ENCODE assay signal across 25 cellular contexts in the genomic region with DNA sequence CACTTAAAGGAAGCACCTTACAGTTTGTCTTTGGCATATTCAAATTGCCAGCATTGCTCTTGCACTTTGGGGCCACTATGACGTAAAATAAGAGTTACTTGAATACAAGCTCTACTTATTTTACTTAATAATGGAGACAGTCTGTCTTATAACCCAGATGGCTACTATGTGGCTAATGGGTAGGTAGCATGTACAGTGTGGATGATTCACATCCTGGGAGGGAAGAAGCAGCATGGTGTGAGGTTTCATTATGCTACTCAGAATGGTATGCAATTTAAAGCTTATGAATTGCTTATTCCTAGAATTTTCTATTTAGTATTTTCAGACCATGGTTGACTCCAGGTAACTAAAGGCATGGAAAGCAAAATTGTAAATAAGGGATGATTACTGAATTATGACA.
DNase-seq lines count a peak whose midpoint lies in the region; ATAC-seq and TF ChIP-seq lines count a peak whose summit lies in the region.
"Had no signal": no experiment of that assay in that cellular context is flagged by ENCODE, and none has a peak within 500 bp of the region (broad histone marks: within the 10 kb centered on the region; RNA-seq: fewer than 3 reads in every experiment).

No MANE protein-coding gene starts in this region.

- no peaks in the 10 kb centered on the region for H3K9me3 Mint-ChIP-seq in stimulated activated naive B cell treated with anti-CD40 and anti-IgM and Interleukin-4, amounts not matched to agents 10 μg/mL and 1 μg/mL and 100 μg/mL, for 72 hours
- H3K9me3 Mint-ChIP-seq: memory B cell, neural crest cell had no signal

- no peak overlapping the region for H2BK120ac ChIP-seq in mesenchymal stem cell (ENCODE audit: low read depth, low read length)

- no peaks in the 10 kb centered on the region for H3K27me3 Mint-ChIP-seq in stimulated activated naive B cell treated with anti-CD40 and anti-IgM and Interleukin-4, amounts not matched to agents 10 μg/mL and 1 μg/mL and 100 μg/mL, for 72 hours
- H3K27me3 Mint-ChIP-seq: activated T-cell treated with anti-CD3 and anti-CD28 coated beads, Interleukin-2, amount 50 U/mL, for 24 hours; memory B cell had no signal

- H3K36me3 ChIP-seq in mesenchymal stem cell (ENCODE audit: control insufficient read depth in 1 of 2, insufficient read depth in 2 of 2, low read depth in 1 of 2, low read length in 2 of 2), result no peaks in the 10 kb centered on the region
- H3K36me3 ChIP-seq: brain microvascular endothelial cell, upper lobe of left lung had no signal

- H3K27ac ChIP-seq in mesenchymal stem cell (ENCODE audit: low read length, poor library complexity, severe bottlenecking), result no peak overlapping the region
- H3K27ac ChIP-seq: brain microvascular endothelial cell, C4-2B, SK-N-MC, upper lobe of left lung, VCaP had no signal

- ATAC-seq in GM21619 (IDR thresholded peaks at IDR 0.05; ENCODE audit: unreplicated experiment) (no peak), GM21737 (IDR thresholded peaks at IDR 0.05; ENCODE audit: unreplicated experiment) (no peak)
- no peak for ATAC-seq in stimulated activated naive B cell treated with anti-CD40 and anti-IgM and Interleukin-4, amounts not matched to agents 10 μg/mL and 1 μg/mL and 100 μg/mL, for 72 hours (replicated peaks)
- ATAC-seq: sciatic nerve; stimulated activated effector memory CD8-positive, alpha-beta T cell treated with anti-CD3 and anti-CD28 coated beads, Interleukin-12 subunit alpha, Interleukin-12 subunit beta, amount 100 ng/mL, for 72 hours had no signal

- H3K4me3 ChIP-seq in choroid plexus epithelial cell (ENCODE audit: low read depth, low read length) (no peak overlapping the region), mesenchymal stem cell (ENCODE audit: insufficient read depth in 1 of 2, low read depth in 1 of 2, low read length in 2 of 2) (no peak overlapping the region)
- H3K4me3 ChIP-seq: SK-N-MC, upper lobe of left lung had no signal

- H3K18ac ChIP-seq in mesenchymal stem cell (ENCODE audit: low read depth in 1 of 2, low read length in 2 of 2), result no peak overlapping the region

- H3K27me3 ChIP-seq in mesenchymal stem cell (ENCODE audit: control insufficient read depth in 1 of 2, insufficient read depth in 1 of 2, low read length in 2 of 2), result no peaks in the 10 kb centered on the region
- H3K27me3 ChIP-seq: brain microvascular endothelial cell, upper lobe of left lung had no signal

- H3K4me2 ChIP-seq in mesenchymal stem cell (ENCODE audit: low read length, poor library complexity, severe bottlenecking), result no peak overlapping the region

- 100% methylated on average over 1 of the region's 1 CpG for WGBS in mesenchymal stem cell

- no peak for TF ChIP-seq CTCF in choroid plexus epithelial cell (conservative IDR thresholded peaks at IDR 0.05; ENCODE audit: low read depth, low read length)

- H3K23ac ChIP-seq in mesenchymal stem cell (ENCODE audit: low read length in 2 of 2), result no peak overlapping the region

- H3K4me1 Mint-ChIP-seq in stimulated activated naive B cell treated with anti-CD40 and anti-IgM and Interleukin-4, amounts not matched to agents 10 μg/mL and 1 μg/mL and 100 μg/mL, for 72 hours, result no peaks in the 10 kb centered on the region
- H3K4me1 Mint-ChIP-seq: memory B cell; neural crest cell; stimulated activated effector memory CD8-positive, alpha-beta T cell treated with anti-CD3 and anti-CD28 coated beads, Interleukin-12 subunit alpha, Interleukin-12 subunit beta, amount 100 ng/mL, for 72 hours had no signal

- no peak overlapping the region for H2BK12ac ChIP-seq in mesenchymal stem cell (ENCODE audit: low read length in 2 of 2)

- no peaks in the 10 kb centered on the region for H3K9me3 ChIP-seq in mesenchymal stem cell (ENCODE audit: control insufficient read depth, low read length)
- H3K9me3 ChIP-seq: upper lobe of left lung had no signal

- no peak overlapping the region for H2AFZ ChIP-seq in mesenchymal stem cell (ENCODE audit: low read depth, low read length)

- no peak overlapping the region for H4K91ac ChIP-seq in mesenchymal stem cell (ENCODE audit: low read length)

- H2AK5ac ChIP-seq in mesenchymal stem cell (ENCODE audit: low read length, severe bottlenecking), result no peak overlapping the region

- H3K14ac ChIP-seq in mesenchymal stem cell (ENCODE audit: low read length in 2 of 2), result no peak overlapping the region

- H4K8ac ChIP-seq in mesenchymal stem cell (ENCODE audit: low read length), result no peak overlapping the region

- H3K4me3 Mint-ChIP-seq in stimulated activated naive B cell treated with anti-CD40 and anti-IgM and Interleukin-4, amounts not matched to agents 10 μg/mL and 1 μg/mL and 100 μg/mL, for 72 hours, result no peak overlapping the region
- H3K4me3 Mint-ChIP-seq: activated T-cell treated with anti-CD3 and anti-CD28 coated beads, Interleukin-2, amount 50 U/mL, for 24 hours; memory B cell; neural crest cell; stimulated activated effector memory CD8-positive, alpha-beta T cell treated with anti-CD3 and anti-CD28 coated beads, Interleukin-12 subunit alpha, Interleukin-12 subunit beta, amount 100 ng/mL, for 72 hours had no signal

- no peak overlapping the region for H2BK15ac ChIP-seq in mesenchymal stem cell (ENCODE audit: low read depth, poor library complexity, severe bottlenecking)

- no peak overlapping the region for H3K9ac ChIP-seq in mesenchymal stem cell (ENCODE audit: low read length)

- no peaks in the 10 kb centered on the region for H3K36me3 Mint-ChIP-seq in stimulated activated naive B cell treated with anti-CD40 and anti-IgM and Interleukin-4, amounts not matched to agents 10 μg/mL and 1 μg/mL and 100 μg/mL, for 72 hours
- H3K36me3 Mint-ChIP-seq: memory B cell; stimulated activated effector memory CD8-positive, alpha-beta T cell treated with anti-CD3 and anti-CD28 coated beads, Interleukin-12 subunit alpha, Interleukin-12 subunit beta, amount 100 ng/mL, for 72 hours had no signal

- H3K27ac Mint-ChIP-seq in stimulated activated naive B cell treated with anti-CD40 and anti-IgM and Interleukin-4, amounts not matched to agents 10 μg/mL and 1 μg/mL and 100 μg/mL, for 72 hours, result no peak overlapping the region
- H3K27ac Mint-ChIP-seq: activated T-cell treated with anti-CD3 and anti-CD28 coated beads, Interleukin-2, amount 50 U/mL, for 24 hours; memory B cell; stimulated activated effector memory CD8-positive, alpha-beta T cell treated with anti-CD3 and anti-CD28 coated beads, Interleukin-12 subunit alpha, Interleukin-12 subunit beta, amount 100 ng/mL, for 72 hours had no signal

- peak; percentile 36 for DNase-seq in HCEC 1CT
- peak; percentile 67 for DNase-seq in NCI-H69 (lab: John Stamatoyannopoulos, UW)
- peak; percentile 8 for DNase-seq in choroid plexus epithelial cell (ENCODE audit: low read depth)
- peak; percentile 19 for DNase-seq in mesenchymal stem cell
- no peak for DNase-seq in stimulated activated naive B cell treated with anti-CD40 and anti-IgM and Interleukin-4, amounts not matched to agents 10 μg/mL and 1 μg/mL and 100 μg/mL, for 72 hours
- DNase-seq: activated CD4-positive, alpha-beta T cell treated with anti-CD3 and anti-CD28 coated beads for 48 hours; activated gamma-delta T cell treated with Interleukin-2 at 50 U/mL for 16 hours; activated T-cell treated with anti-CD3 and anti-CD28 coated beads, Interleukin-2, amount 50 U/mL, for 24 hours; brain microvascular endothelial cell; GOT3; NCI-H1105 treated with DMSO at 0.1 percent for 48 hours; NCI-H1930; NCI-H526 treated with DMSO at 0.1 percent for 48 hours; stimulated activated CD4-positive, alpha-beta T cell treated with anti-CD3 and anti-CD28 coated beads, Interleukin-4, amount 100 ng/mL, for 24 hours; substantia nigra; upper lobe of left lung had no signal

- no peaks in the 10 kb centered on the region for H3K79me1 ChIP-seq in mesenchymal stem cell (replicated peaks; ENCODE audit: low read length, poor library complexity, severe bottlenecking)

- no peak overlapping the region for H2BK5ac ChIP-seq in mesenchymal stem cell (ENCODE audit: low read depth, low read length, poor library complexity, severe bottlenecking)

- no peaks in the 10 kb centered on the region for H3K4me1 ChIP-seq in mesenchymal stem cell (ENCODE audit: control insufficient read depth, insufficient read depth, low read depth, low read length)
- H3K4me1 ChIP-seq: upper lobe of left lung had no signal

- no peak overlapping the region for H3K4ac ChIP-seq in mesenchymal stem cell (ENCODE audit: low read depth in 1 of 2, low read length in 2 of 2)
